In the genomic region with DNA sequence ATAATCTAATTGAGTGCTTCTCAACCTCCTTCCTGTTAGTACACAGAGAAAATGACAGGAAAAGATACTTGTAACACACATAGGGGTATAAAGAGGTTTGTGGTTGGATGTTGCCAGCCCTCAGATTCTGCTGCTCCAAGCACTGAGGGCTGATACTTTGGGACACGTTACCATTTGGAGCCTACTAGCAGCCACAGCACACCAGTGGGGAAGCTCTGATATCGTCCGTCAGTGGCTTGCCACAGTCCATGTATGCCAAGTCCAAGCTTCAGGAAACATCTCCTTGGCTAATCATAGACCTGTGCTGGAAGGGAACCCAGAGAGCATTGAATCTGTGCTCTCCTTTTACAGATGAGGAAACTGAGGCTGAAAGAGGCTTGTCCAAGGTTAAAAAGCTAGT, we compare ENCODE assay signal across 27 cellular contexts. TPM values are rescaled to one million over a fixed set of nuclear protein-coding genes. Genes with fewer than 3 reads are reported as not detected.
DNase-seq lines count a peak whose midpoint lies in the region; ATAC-seq and TF ChIP-seq lines count a peak whose summit lies in the region.
"Had no signal": no experiment of that assay in that cellular context is flagged by ENCODE, and none has a peak within 500 bp of the region (broad histone marks: within the 10 kb centered on the region; RNA-seq: fewer than 3 reads in every experiment).

No MANE protein-coding gene starts in this region.

- peaks cover 13% of the 10 kb centered on the region for H3K4me1 Mint-ChIP-seq in progenitor cell of endocrine pancreas (ENCODE audit: low read depth)
- no peaks in the 10 kb centered on the region for H3K4me1 Mint-ChIP-seq in naive thymus-derived CD8-positive, alpha-beta T cell
- H3K4me1 Mint-ChIP-seq: stimulated activated naive CD8-positive, alpha-beta T cell treated with anti-CD3 and anti-CD28 coated beads, Interleukin-15, amount 100 ng/mL, for 72 hours had no signal

- ATAC-seq in left ventricle myocardium superior (peak; percentile 51), thoracic aorta (ENCODE audit: insufficient number of reproducible peaks, low FRiP score, low read depth) (no peak), HG03025 (IDR thresholded peaks at IDR 0.05; ENCODE audit: low FRiP score, unreplicated experiment) (no peak)
- no peak for ATAC-seq in naive thymus-derived CD8-positive, alpha-beta T cell
- ATAC-seq: stimulated activated naive CD8-positive, alpha-beta T cell treated with anti-CD3 and anti-CD28 coated beads, Interleukin-15, amount 100 ng/mL, for 72 hours had no signal

- peaks cover 2% of the 10 kb centered on the region for H3K9me3 Mint-ChIP-seq in progenitor cell of endocrine pancreas (ENCODE audit: low read depth)
- peaks cover 0 to 8% (median 2%) of the 10 kb centered on the region in 9 donors for H3K9me3 Mint-ChIP-seq in naive thymus-derived CD8-positive, alpha-beta T cell
- H3K9me3 Mint-ChIP-seq: dendritic cell treated with granulocyte-macrophage colony-stimulating factor and Interleukin-4, amounts not matched to agents 40 ng/mL and 50 ng/mL, for 4 days; neural crest cell; stimulated activated naive CD8-positive, alpha-beta T cell treated with anti-CD3 and anti-CD28 coated beads, Interleukin-15, amount 100 ng/mL, for 72 hours; T-helper 1 cell treated with Interleukin-12 subunit alpha and Interleukin-12 subunit beta and Interleukin-4 antibody, amounts not matched to agents 30 μg/mL and 1 μg/mL, for 36 hours had no signal

- peaks cover 3 to 26% of the 10 kb centered on the region in 2 donors for H3K4me1 ChIP-seq in ascending aorta
- peaks cover 11 to 60% of the 10 kb centered on the region in 2 donors for H3K4me1 ChIP-seq in thoracic aorta (ENCODE audit: control insufficient read depth in 1 of 2, low read depth in 2 of 2)

- TF ChIP-seq CTCF in ascending aorta (IDR thresholded peaks at IDR 0.05): no peak
- TF ChIP-seq CTCF in thoracic aorta (IDR thresholded peaks at IDR 0.05): no peak
- no peak for TF ChIP-seq CTCF in progenitor cell of endocrine pancreas (IDR thresholded peaks at IDR 0.05; ENCODE audit: unreplicated experiment)

- H3K4me3 ChIP-seq in ascending aorta: peak overlapping the region in 1 of 2 donors; percentile 30
- no peak overlapping the region for H3K4me3 ChIP-seq in thoracic aorta
- H3K4me3 ChIP-seq: MG63, ovary had no signal

- H3K27ac Mint-ChIP-seq in progenitor cell of endocrine pancreas: no peak overlapping the region
- no peak overlapping the region for H3K27ac Mint-ChIP-seq in naive thymus-derived CD8-positive, alpha-beta T cell
- H3K27ac Mint-ChIP-seq: activated naive CD8-positive, alpha-beta T cell; activated T-cell treated with anti-CD3 and anti-CD28 coated beads, Interleukin-2, amount 50 U/mL, for 24 hours; dendritic cell treated with granulocyte-macrophage colony-stimulating factor and Interleukin-4, amounts not matched to agents 40 ng/mL and 50 ng/mL, for 4 days; T-helper 1 cell treated with Interleukin-12 subunit alpha and Interleukin-12 subunit beta and Interleukin-4 antibody, amounts not matched to agents 30 μg/mL and 1 μg/mL, for 36 hours had no signal

- no peaks in the 10 kb centered on the region for H3K27me3 Mint-ChIP-seq in progenitor cell of endocrine pancreas
- peaks cover 8 to 38% (median 31%) of the 10 kb centered on the region in 5 donors for H3K27me3 Mint-ChIP-seq in naive thymus-derived CD8-positive, alpha-beta T cell

- H3K36me3 ChIP-seq in ascending aorta (no peaks in the 10 kb centered on the region), thoracic aorta (no peaks in the 10 kb centered on the region)
- H3K36me3 ChIP-seq: MG63, ovary had no signal

- H3K9me3 ChIP-seq in ascending aorta (no peaks in the 10 kb centered on the region), thoracic aorta (no peaks in the 10 kb centered on the region)
- H3K9me3 ChIP-seq: Caco-2, MG63, ovary, SK-N-SH had no signal

- POLR2A ChIA-PET in naive thymus-derived CD8-positive, alpha-beta T cell (lab: Charles Lee): no interaction called here

- H3K4me3 Mint-ChIP-seq in progenitor cell of endocrine pancreas (ENCODE audit: low read depth): no peak overlapping the region
- no peak overlapping the region for H3K4me3 Mint-ChIP-seq in naive thymus-derived CD8-positive, alpha-beta T cell
- H3K4me3 Mint-ChIP-seq: activated naive CD8-positive, alpha-beta T cell; activated T-cell treated with anti-CD3 and anti-CD28 coated beads, Interleukin-2, amount 50 U/mL, for 24 hours; dendritic cell treated with granulocyte-macrophage colony-stimulating factor and Interleukin-4, amounts not matched to agents 40 ng/mL and 50 ng/mL, for 4 days; neural crest cell; stimulated activated naive CD8-positive, alpha-beta T cell treated with anti-CD3 and anti-CD28 coated beads, Interleukin-15, amount 100 ng/mL, for 72 hours; T-helper 1 cell treated with Interleukin-12 subunit alpha and Interleukin-12 subunit beta and Interleukin-4 antibody, amounts not matched to agents 30 μg/mL and 1 μg/mL, for 36 hours had no signal

- in situ Hi-C loops in KBM-7 (cut with MboI; ENCODE audit: low pct_unique_long_range_greater_than_20kb, low sequenced_read_pairs): no loop called here

- peak; percentile 36 for DNase-seq in KBM-7
- peak in 1 of 2 donors; percentile 42 for DNase-seq in ascending aorta (ENCODE audit: low spot score in 2 of 2)
- DNase-seq in left ventricle myocardium superior: no peak
- no peak for DNase-seq in thoracic aorta (ENCODE audit: low spot score)
- DNase-seq in progenitor cell of endocrine pancreas (ENCODE audit: low spot score, unreplicated experiment): no peak
- DNase-seq in naive thymus-derived CD8-positive, alpha-beta T cell: no peak
- DNase-seq: activated CD4-positive, CD25-positive, alpha-beta regulatory T cell; activated effector memory CD4-positive, alpha-beta T cell treated with anti-CD3 and anti-CD28 coated beads, Interleukin-2, amount 50 U/mL, for 16 hours; activated T-cell treated with anti-CD3 and anti-CD28 coated beads, Interleukin-2, amount 50 U/mL, for 24 hours; DMS53; KG1; NCI-H2081 treated with DMSO at 0.1 percent for 48 hours; retina; SK-N-SH; stimulated activated CD8-positive, alpha-beta memory T cell treated with anti-CD3 and anti-CD28 coated beads, Interleukin-4, amount 100 ng/mL, for 48 hours; stimulated activated naive CD8-positive, alpha-beta T cell treated with anti-CD3 and anti-CD28 coated beads, Interleukin-15, amount 100 ng/mL, for 72 hours; trophoblast cell had no signal

- no peaks in the 10 kb centered on the region for H3K27me3 ChIP-seq in ascending aorta
- H3K27me3 ChIP-seq in thoracic aorta (replicated peaks; ENCODE audit: insufficient read depth): no peaks in the 10 kb centered on the region
- H3K27me3 ChIP-seq: ovary had no signal

- intact Hi-C loops in ascending aorta (cut with DNase I) (loop anchor here (10.0 kb wide), 2 partner anchors 153 to 273 kb away; partner anchors contain the start of gene WNK1), left ventricle myocardium superior (cut with micrococcal nuclease) (no loop called here)

- peak overlapping the region; percentile 94 to 98 for H3K27ac ChIP-seq in ascending aorta
- peak overlapping the region; percentile 98 to 100 for H3K27ac ChIP-seq in thoracic aorta
- H3K27ac ChIP-seq: C4-2B, RWPE1 had no signal

- peaks cover 9% of the 10 kb centered on the region for H3K36me3 Mint-ChIP-seq in progenitor cell of endocrine pancreas (ENCODE audit: insufficient read depth)
- H3K36me3 Mint-ChIP-seq in naive thymus-derived CD8-positive, alpha-beta T cell: peaks cover 0 to 12% (median 1%) of the 10 kb centered on the region in 3 donors

RNA-seq across cellular contexts. Expression of gene B4GALNT3, which starts 22.3 kb away (rescaled TPM):
- total RNA-seq in ascending aorta (10.4 TPM), left ventricle myocardium superior (49.6 TPM), thoracic aorta (10 to 100 TPM; 16.8 to 22.3 TPM), progenitor cell of endocrine pancreas (58.3 and 67.0 TPM in 2 replicates)
- total RNA-seq in naive thymus-derived CD8-positive, alpha-beta T cell: under 1 TPM; 0.34 to 0.66 TPM
- polyA plus RNA-seq in naive thymus-derived CD8-positive, alpha-beta T cell: 1 to 10 TPM in 1 of 3 donors, under 1 TPM in 2; 0.14 to 1.8 (median 0.40) TPM
